ENCODE assay signal across 1 cellular context in genomic region chr20:16124911-16125776, GRCh38.
TF ChIP-seq lines count a peak whose summit lies in the region.

No MANE protein-coding gene starts in this region.

TF ChIP-seq in HepG2, 621 proteins besides CTCF, POLR2A, EP300 and RAD21 (continued from another document and continues in another):
- TF ChIP-seq ZBED4 (CRISPR knock-in tag; IDR thresholded peaks at IDR 0.05; ENCODE audit: borderline replicate concordance), result no peak
- no peak for TF ChIP-seq PREB (CRISPR knock-in tag; IDR thresholded peaks at IDR 0.05)
- TF ChIP-seq PTBP1 (IDR thresholded peaks at IDR 0.05; ENCODE audit: low read depth, low read length, poor library complexity, severe bottlenecking), result no peak
- TF ChIP-seq CCAR2 (optimal IDR thresholded peaks at IDR 0.05; ENCODE audit: low read depth, low read length), result no peak
- TF ChIP-seq E2F1 (CRISPR knock-in tag; IDR thresholded peaks at IDR 0.05), result no peak
- TF ChIP-seq RFX5 (IDR thresholded peaks at IDR 0.05; ENCODE audit: low read depth, low read length), result no peak
- TF ChIP-seq YEATS4 (CRISPR knock-in tag; IDR thresholded peaks at IDR 0.05; ENCODE audit: borderline replicate concordance), result no peak
- TF ChIP-seq, protein P1, sequence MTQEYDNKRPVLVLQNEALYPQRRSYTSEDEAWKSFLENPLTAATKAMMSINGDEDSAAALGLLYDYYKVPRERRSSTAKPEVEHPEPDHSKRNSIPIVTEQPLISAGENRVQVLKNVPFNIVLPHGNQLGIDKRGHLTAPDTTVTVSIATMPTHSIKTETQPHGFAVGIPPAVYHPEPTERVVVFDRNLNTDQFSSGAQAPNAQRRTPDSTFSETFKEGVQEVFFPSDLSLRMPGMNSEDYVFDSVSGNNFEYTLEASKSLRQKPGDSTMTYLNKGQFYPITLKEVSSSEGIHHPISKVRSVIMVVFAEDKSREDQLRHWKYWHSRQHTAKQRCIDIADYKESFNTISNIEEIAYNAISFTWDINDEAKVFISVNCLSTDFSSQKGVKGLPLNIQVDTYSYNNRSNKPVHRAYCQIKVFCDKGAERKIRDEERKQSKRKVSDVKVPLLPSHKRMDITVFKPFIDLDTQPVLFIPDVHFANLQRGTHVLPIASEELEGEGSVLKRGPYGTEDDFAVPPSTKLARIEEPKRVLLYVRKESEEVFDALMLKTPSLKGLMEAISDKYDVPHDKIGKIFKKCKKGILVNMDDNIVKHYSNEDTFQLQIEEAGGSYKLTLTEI (CRISPR knock-in tag; conservative IDR thresholded peaks at IDR 0.05), result no peak
- TF ChIP-seq, protein P2, sequence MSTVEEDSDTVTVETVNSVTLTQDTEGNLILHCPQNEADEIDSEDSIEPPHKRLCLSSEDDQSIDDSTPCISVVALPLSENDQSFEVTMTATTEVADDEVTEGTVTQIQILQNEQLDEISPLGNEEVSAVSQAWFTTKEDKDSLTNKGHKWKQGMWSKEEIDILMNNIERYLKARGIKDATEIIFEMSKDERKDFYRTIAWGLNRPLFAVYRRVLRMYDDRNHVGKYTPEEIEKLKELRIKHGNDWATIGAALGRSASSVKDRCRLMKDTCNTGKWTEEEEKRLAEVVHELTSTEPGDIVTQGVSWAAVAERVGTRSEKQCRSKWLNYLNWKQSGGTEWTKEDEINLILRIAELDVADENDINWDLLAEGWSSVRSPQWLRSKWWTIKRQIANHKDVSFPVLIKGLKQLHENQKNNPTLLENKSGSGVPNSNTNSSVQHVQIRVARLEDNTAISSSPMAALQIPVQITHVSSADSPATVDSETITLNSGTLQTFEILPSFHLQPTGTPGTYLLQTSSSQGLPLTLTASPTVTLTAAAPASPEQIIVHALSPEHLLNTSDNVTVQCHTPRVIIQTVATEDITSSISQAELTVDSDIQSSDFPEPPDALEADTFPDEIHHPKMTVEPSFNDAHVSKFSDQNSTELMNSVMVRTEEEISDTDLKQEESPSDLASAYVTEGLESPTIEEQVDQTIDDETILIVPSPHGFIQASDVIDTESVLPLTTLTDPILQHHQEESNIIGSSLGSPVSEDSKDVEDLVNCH (CRISPR knock-in tag; IDR thresholded peaks at IDR 0.05), result no peak
- TF ChIP-seq BRCA1 (CRISPR knock-in tag; IDR thresholded peaks at IDR 0.05), result no peak
- TF ChIP-seq TSC22D2 (CRISPR knock-in tag; IDR thresholded peaks at IDR 0.05; ENCODE audit: borderline replicate concordance), result no peak
- TF ChIP-seq, protein P3, sequence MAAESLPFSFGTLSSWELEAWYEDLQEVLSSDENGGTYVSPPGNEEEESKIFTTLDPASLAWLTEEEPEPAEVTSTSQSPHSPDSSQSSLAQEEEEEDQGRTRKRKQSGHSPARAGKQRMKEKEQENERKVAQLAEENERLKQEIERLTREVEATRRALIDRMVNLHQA (CRISPR knock-in tag; IDR thresholded peaks at IDR 0.05), result no peak
- TF ChIP-seq PITX1 (CRISPR knock-in tag; IDR thresholded peaks at IDR 0.05), result no peak
- no peak for TF ChIP-seq ZNF256 (CRISPR knock-in tag; conservative IDR thresholded peaks at IDR 0.05)
- no peak for TF ChIP-seq CENPX (CRISPR knock-in tag; IDR thresholded peaks at IDR 0.05)
- TF ChIP-seq, protein P4, sequence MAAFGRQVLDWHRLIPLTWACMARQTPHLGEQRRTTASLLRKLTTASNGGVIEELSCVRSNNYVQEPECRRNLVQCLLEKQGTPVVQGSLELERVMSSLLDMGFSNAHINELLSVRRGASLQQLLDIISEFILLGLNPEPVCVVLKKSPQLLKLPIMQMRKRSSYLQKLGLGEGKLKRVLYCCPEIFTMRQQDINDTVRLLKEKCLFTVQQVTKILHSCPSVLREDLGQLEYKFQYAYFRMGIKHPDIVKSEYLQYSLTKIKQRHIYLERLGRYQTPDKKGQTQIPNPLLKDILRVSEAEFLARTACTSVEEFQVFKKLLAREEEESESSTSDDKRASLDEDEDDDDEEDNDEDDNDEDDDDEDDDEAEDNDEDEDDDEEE (CRISPR knock-in tag; IDR thresholded peaks at IDR 0.05), result no peak
- TF ChIP-seq ELF1 (CRISPR knock-in tag; IDR thresholded peaks at IDR 0.05), result peak; percentile 77
- TF ChIP-seq FOXO1 (CRISPR knock-in tag; IDR thresholded peaks at IDR 0.05), result peak; percentile 49; the same call in 1 of the 2 replicates
- no peak for TF ChIP-seq SSRP1 (CRISPR knock-in tag; IDR thresholded peaks at IDR 0.05)
- TF ChIP-seq ZNF616 (CRISPR knock-in tag; IDR thresholded peaks at IDR 0.05; ENCODE audit: low read depth), result no peak
- TF ChIP-seq, protein P5, sequence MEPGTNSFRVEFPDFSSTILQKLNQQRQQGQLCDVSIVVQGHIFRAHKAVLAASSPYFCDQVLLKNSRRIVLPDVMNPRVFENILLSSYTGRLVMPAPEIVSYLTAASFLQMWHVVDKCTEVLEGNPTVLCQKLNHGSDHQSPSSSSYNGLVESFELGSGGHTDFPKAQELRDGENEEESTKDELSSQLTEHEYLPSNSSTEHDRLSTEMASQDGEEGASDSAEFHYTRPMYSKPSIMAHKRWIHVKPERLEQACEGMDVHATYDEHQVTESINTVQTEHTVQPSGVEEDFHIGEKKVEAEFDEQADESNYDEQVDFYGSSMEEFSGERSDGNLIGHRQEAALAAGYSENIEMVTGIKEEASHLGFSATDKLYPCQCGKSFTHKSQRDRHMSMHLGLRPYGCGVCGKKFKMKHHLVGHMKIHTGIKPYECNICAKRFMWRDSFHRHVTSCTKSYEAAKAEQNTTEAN (CRISPR knock-in tag; conservative IDR thresholded peaks at IDR 0.05), result no peak
- TF ChIP-seq, protein P6, sequence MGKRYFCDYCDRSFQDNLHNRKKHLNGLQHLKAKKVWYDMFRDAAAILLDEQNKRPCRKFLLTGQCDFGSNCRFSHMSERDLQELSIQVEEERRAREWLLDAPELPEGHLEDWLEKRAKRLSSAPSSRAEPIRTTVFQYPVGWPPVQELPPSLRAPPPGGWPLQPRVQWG (CRISPR knock-in tag; IDR thresholded peaks at IDR 0.05; ENCODE audit: borderline replicate concordance, low read depth), result no peak
- no peak for TF ChIP-seq ZFAT (CRISPR knock-in tag; conservative IDR thresholded peaks at IDR 0.05)
- TF ChIP-seq, protein P7, sequence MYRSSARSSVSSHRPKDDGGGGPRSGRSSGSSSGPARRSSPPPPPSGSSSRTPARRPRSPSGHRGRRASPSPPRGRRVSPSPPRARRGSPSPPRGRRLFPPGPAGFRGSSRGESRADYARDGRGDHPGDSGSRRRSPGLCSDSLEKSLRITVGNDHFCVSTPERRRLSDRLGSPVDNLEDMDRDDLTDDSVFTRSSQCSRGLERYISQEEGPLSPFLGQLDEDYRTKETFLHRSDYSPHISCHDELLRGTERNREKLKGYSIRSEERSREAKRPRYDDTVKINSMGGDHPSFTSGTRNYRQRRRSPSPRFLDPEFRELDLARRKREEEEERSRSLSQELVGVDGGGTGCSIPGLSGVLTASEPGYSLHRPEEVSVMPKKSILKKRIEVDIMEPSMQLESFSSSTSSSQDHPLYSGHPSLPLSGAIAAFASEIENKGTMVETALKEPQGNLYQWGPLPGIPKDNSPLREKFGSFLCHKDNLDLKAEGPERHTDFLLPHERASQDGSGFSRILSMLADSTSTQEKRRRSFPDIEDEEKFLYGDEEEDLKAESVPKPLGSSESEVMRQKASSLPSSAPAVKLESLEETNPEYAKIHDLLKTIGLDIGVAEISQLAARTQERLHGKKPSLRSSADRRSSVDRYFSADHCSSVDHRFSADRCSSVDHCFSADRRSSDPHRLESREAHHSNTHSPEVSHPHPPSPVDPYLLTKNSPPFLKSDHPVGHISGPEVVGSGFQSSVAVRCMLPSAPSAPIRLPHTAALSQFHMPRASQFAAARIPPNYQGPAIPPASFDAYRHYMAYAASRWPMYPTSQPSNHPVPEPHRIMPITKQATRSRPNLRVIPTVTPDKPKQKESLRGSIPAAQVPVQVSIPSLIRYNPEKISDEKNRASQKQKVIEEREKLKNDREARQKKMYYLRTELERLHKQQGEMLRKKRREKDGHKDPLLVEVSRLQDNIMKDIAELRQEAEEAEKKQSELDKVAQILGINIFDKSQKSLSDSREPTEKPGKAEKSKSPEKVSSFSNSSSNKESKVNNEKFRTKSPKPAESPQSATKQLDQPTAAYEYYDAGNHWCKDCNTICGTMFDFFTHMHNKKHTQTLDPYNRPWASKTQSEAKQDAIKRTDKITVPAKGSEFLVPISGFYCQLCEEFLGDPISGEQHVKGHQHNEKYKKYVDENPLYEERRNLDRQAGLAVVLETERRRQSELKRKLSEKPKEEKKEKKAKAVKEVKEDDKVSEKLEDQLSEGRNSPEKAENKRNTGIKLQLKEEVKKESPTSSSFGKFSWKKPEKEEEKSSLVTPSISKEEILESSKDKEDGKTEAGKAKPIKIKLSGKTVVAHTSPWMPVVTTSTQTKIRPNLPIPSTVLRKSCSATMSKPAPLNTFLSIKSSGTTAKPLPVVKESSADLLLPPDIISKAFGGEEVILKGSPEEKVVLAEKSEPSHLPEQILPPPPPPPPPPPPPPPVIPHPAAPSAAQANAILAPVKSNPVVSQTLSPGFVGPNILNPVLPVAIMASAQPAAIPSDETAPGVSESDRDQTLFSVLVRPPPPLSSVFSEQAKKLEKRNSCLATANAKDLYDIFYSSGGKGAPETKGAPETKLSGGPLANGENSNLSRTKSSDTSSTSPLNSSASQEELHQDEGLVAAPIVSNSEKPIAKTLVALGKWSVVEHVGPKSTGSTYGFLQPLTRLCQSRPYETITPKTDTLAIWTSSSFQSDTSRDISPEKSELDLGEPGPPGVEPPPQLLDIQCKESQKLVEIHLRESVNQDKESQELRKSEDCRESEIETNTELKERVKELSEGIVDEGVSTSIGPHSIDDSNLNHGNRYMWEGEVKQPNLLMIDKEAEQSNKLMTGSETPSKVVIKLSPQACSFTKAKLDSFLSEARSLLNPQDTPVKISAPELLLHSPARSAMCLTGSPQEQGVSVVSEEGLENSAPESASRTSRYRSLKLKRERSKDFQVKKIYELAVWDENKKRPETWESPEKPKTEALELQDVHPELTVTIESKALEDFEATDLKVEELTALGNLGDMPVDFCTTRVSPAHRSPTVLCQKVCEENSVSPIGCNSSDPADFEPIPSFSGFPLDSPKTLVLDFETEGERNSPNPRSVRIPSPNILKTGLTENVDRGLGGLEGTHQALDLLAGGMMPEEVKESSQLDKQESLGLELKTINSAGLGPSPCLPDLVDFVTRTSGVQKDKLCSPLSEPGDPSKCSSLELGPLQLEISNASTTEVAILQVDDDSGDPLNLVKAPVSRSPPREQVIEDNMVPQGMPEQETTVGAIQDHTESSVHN (CRISPR knock-in tag; IDR thresholded peaks at IDR 0.05), result no peak
- no peak for TF ChIP-seq IKZF1 (IDR thresholded peaks at IDR 0.05)
- TF ChIP-seq ZNF350 (CRISPR knock-in tag; IDR thresholded peaks at IDR 0.05; ENCODE audit: borderline replicate concordance, low read depth), result no peak
- no peak for TF ChIP-seq NCOA5 (CRISPR knock-in tag; IDR thresholded peaks at IDR 0.05)
- no peak for TF ChIP-seq CREB1 (IDR thresholded peaks at IDR 0.05)
- no peak for TF ChIP-seq CREB1 (CRISPR knock-in tag; IDR thresholded peaks at IDR 0.05)
- no peak for TF ChIP-seq ZNF496 (CRISPR knock-in tag; IDR thresholded peaks at IDR 0.05; ENCODE audit: insufficient replicate concordance)
- TF ChIP-seq ZNF18 (CRISPR knock-in tag; IDR thresholded peaks at IDR 0.05; ENCODE audit: insufficient replicate concordance), result no peak
- no peak for TF ChIP-seq KAT7 (CRISPR knock-in tag; IDR thresholded peaks at IDR 0.05; ENCODE audit: borderline replicate concordance)
- no peak for TF ChIP-seq BCL6 (CRISPR knock-in tag; IDR thresholded peaks at IDR 0.05)
- no peak for TF ChIP-seq ZNF577 (CRISPR knock-in tag; IDR thresholded peaks at IDR 0.05; ENCODE audit: borderline replicate concordance, low read depth)
